Comparison of ENCODE assay signal across 25 cellular contexts in the genomic region with DNA sequence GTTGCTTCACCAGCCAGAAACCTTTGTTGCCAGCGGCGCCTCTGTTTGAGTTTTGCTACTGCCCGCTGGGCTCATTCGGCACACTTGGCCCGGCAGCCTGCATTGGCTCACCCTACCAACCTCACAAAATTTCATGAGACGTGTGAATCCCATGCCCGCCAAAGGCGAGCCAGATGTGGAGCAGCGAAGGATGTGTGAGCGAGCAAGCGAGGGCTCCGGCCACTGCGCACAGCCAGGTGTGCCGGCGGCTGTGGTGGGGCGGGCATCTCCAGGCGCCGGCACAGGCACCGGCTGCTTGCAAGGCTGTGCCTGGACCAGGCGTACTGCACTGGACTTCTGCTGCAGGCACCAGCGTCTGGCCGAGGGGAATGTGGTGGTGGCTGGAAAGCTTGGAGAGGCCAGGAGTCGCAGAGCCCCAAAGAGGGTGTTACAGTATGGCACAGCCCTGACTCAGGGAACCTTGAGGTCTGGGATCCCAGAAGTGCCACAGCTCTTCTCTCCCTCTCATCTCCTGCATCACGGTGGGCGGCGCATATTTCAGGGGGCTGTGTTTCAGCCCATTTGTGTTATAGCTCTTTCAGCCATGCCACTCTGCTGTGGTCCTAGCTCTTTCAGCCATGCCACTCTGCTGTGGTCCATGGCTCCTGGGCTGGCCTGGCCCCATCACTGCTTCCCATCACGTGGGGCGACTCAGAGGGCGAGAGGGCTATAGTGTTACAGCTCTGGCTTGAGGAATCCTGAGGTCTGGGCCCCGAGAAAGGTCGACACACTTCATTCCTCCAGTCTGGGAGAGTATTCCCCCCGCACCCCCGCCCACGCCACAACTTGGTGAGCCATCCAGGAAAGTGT.
"Had no signal": no experiment of that assay in that cellular context is flagged by ENCODE, and none has a peak within 500 bp of the region (broad histone marks: within the 10 kb centered on the region; RNA-seq: fewer than 3 reads in every experiment).

No MANE protein-coding gene starts in this region.

- H3K4me3 ChIP-seq: ascending aorta, smooth muscle cell, stomach, thyroid gland had no signal

- H3K9me3 ChIP-seq: ascending aorta, neutrophil, thyroid gland had no signal

- H3K4me1 ChIP-seq: ascending aorta, stomach, thyroid gland had no signal

- ATAC-seq: activated CD4-positive, CD25-positive, alpha-beta regulatory T cell treated with anti-CD3 and anti-CD28 coated beads, Interleukin-2, amount 50 U/mL, for 24 hours; esophagus mucosa; left lobe of liver; stimulated activated naive B cell treated with anti-CD40 and anti-IgM and Interleukin-4, amounts not matched to agents 10 μg/mL and 1 μg/mL and 100 μg/mL, for 72 hours had no signal

- FAIRE-seq: TTC549 had no signal

- H3K27ac ChIP-seq: ascending aorta, neutrophil, stomach, thyroid gland, WERI-Rb-1 had no signal

- H3K36me3 ChIP-seq: ascending aorta, neutrophil, stomach, thyroid gland, WERI-Rb-1 had no signal

- DNase-seq: activated CD4-positive, alpha-beta memory T cell treated with anti-CD3 and anti-CD28 coated beads for 36 hours; activated CD4-positive, alpha-beta T cell treated with anti-CD3 and anti-CD28 coated beads for 48 hours; activated CD8-positive, alpha-beta memory T cell treated with anti-CD3 and anti-CD28 coated beads, Interleukin-2, amount 50 U/mL, for 4 hours; activated effector memory CD4-positive, alpha-beta T cell treated with anti-CD3 and anti-CD28 coated beads, Interleukin-2, amount 50 U/mL, for 16 hours; activated naive CD4-positive, alpha-beta T cell treated with anti-CD3 and anti-CD28 coated beads, Interleukin-2, amount 10 ng/mL, durations not matched to agents 7 days and 5 days; activated naive CD8-positive, alpha-beta T cell treated with anti-CD3 and anti-CD28 coated beads, Interleukin-2, amount 10 ng/mL, durations not matched to agents 7 days and 5 days; activated T-cell treated with anti-CD3 and anti-CD28 coated beads, Interleukin-2, amount 50 U/mL, for 1 hour; caudate nucleus; endodermal cell; foreskin fibroblast; kidney glomerular epithelial cell; retina; stimulated activated CD4-positive, alpha-beta T cell treated with anti-CD3 and anti-CD28 coated beads, Interleukin-1b, Interleukin-23, amount 100 ng/mL, for 48 hours; stimulated activated naive B cell treated with anti-CD40 and anti-IgM and Interleukin-4, amounts not matched to agents 10 μg/mL and 1 μg/mL and 100 μg/mL, for 72 hours; stomach; T-helper 9 cell; thyroid gland; WERI-Rb-1 had no signal
